Comparison of ENCODE assay signal across 29 cellular contexts in genomic region chr1:1985375-1986050, GRCh38. TPM values are rescaled to one million over a fixed set of nuclear protein-coding genes. Genes with fewer than 3 reads are reported as not detected.
"Had no signal": no experiment of that assay in that cellular context is flagged by ENCODE, and none has a peak within 500 bp of the region (broad histone marks: within the 10 kb centered on the region; RNA-seq: fewer than 3 reads in every experiment).

No MANE protein-coding gene starts in this region.

- H3K4me3 ChIP-seq: dorsolateral prefrontal cortex, esophagus squamous epithelium, gastroesophageal sphincter, lower lobe of right lung, sigmoid colon, testis, upper lobe of left lung had no signal

- H3K36me3 ChIP-seq: brain microvascular endothelial cell, esophagus squamous epithelium, gastroesophageal sphincter, lower lobe of right lung, sigmoid colon, upper lobe of left lung had no signal

- H3K27ac ChIP-seq: brain microvascular endothelial cell, dorsolateral prefrontal cortex, esophagus squamous epithelium, gastroesophageal sphincter, lower lobe of right lung, sigmoid colon, testis, upper lobe of left lung, VCaP had no signal

- DNase-seq: activated CD4-positive, alpha-beta T cell treated with anti-CD3 and anti-CD28 coated beads for 1 hour; activated CD4-positive, alpha-beta T cell treated with anti-CD3 and anti-CD28 coated beads, Interleukin-2, amount 50 U/mL, for 1 hour; activated CD8-positive, alpha-beta T cell treated with anti-CD3 and anti-CD28 coated beads, Interleukin-2, amount 10 ng/mL, durations not matched to agents 7 days and 5 days; activated gamma-delta T cell treated with Interleukin-2 at 50 U/mL for 16 hours; aorta; brain microvascular endothelial cell; effector memory CD8-positive, alpha-beta T cell; esophagus squamous epithelium; head of caudate nucleus; hypothalamus; lower lobe of right lung; mesendoderm; naive B cell; occipital lobe; posterior cingulate gyrus; sigmoid colon; stimulated activated CD4-positive, alpha-beta T cell treated with anti-CD3 and anti-CD28 coated beads, Interleukin-4, amount 100 ng/mL, for 1 hour; stimulated activated naive CD4-positive, alpha-beta T cell; testis had no signal

- H3K9me3 ChIP-seq: esophagus squamous epithelium, gastroesophageal sphincter, lower lobe of right lung, sigmoid colon, testis, upper lobe of left lung had no signal

- H3K4me1 ChIP-seq: lower lobe of right lung, sigmoid colon, upper lobe of left lung had no signal

- H3K27me3 ChIP-seq: brain microvascular endothelial cell, testis, upper lobe of left lung had no signal

- ATAC-seq: activated CD8-positive, alpha-beta T cell treated with anti-CD3 and anti-CD28 coated beads, Interleukin-2, amount 10 ng/mL, durations not matched to agents 7 days and 5 days; activated naive CD4-positive, alpha-beta T cell treated with anti-CD3 and anti-CD28 coated beads, Interleukin-2, amount 50 U/mL, for 72 hours; effector memory CD8-positive, alpha-beta T cell; gastroesophageal sphincter had no signal

- FAIRE-seq: colon, islet of Langerhans had no signal

RNA-seq across cellular contexts. Expression of gene CFAP74, which starts 18.1 kb away (rescaled TPM):
- total RNA-seq: activated CD8-positive, alpha-beta T cell treated with anti-CD3 and anti-CD28 coated beads, Interleukin-2, amount 10 ng/mL, durations not matched to agents 7 days and 5 days; activated naive CD4-positive, alpha-beta T cell treated with anti-CD3 and anti-CD28 coated beads, Interleukin-2, amount 50 U/mL, for 72 hours; activated T-helper 1 cell treated with anti-CD3 and anti-CD28 coated beads, Interleukin-12 subunit alpha, Interleukin-12 subunit beta, Interleukin-2, Interleukin-4 antibody, amounts not matched to agents 30 ng/mL and 10 ng/mL and 1 ng/mL, durations not matched to agents 14 hours and 24 hours and 36 hours; esophagus squamous epithelium; mucosa of gallbladder; T-helper 2 cell treated with Interferon-gamma antibody and Interleukin-4, amounts not matched to agents 100 ng/mL and 5 ng/mL, for 36 hours had no signal
- polyA plus RNA-seq: aorta had no signal

RNA-seq across cellular contexts. Expression of gene GABRD, which starts 33.6 kb away (rescaled TPM):
- total RNA-seq: activated CD8-positive, alpha-beta T cell treated with anti-CD3 and anti-CD28 coated beads, Interleukin-2, amount 10 ng/mL, durations not matched to agents 7 days and 5 days; activated naive CD4-positive, alpha-beta T cell treated with anti-CD3 and anti-CD28 coated beads, Interleukin-2, amount 50 U/mL, for 72 hours; sigmoid colon; T-helper 2 cell treated with Interferon-gamma antibody and Interleukin-4, amounts not matched to agents 100 ng/mL and 5 ng/mL, for 36 hours had no signal
- polyA plus RNA-seq: aorta had no signal
